Comparison of ENCODE assay signal across 8 cellular contexts in genomic region chr3:169662215-169663070, GRCh38. TPM values are rescaled to one million over a fixed set of nuclear protein-coding genes. Genes with fewer than 3 reads are reported as not detected.
A peak's percentile ranks its signal among the peaks of the same experiment; 100 is the strongest.
DNase-seq lines count a peak whose midpoint lies in the region; ATAC-seq and TF ChIP-seq lines count a peak whose summit lies in the region.

No MANE protein-coding gene starts in this region.

- no peaks in the 10 kb centered on the region for H3K9me3 ChIP-seq in fibroblast of lung (ENCODE audit: control insufficient read depth, insufficient read depth, low read depth, low read length)
- H3K9me3 ChIP-seq in vagina: no peaks in the 10 kb centered on the region

- DNase-seq in GM13976 (ENCODE audit: low spot score) (peak; percentile 73), NCI-H2029 (lab: John Stamatoyannopoulos, UW) (peak; percentile 80), fibroblast of lung (ENCODE audit: low read depth in 2 of 2) (peak; percentile 70 to 82), naive B cell (peak; percentile 36), vagina (ENCODE audit: extremely low spot score in 2 of 2) (no peak)
- no peak for DNase-seq in activated CD4-positive, alpha-beta memory T cell treated with anti-CD3 and anti-CD28 coated beads, Interleukin-2, amount 10 ng/mL, durations not matched to agents 7 days and 5 days

- peaks cover 79% of the 10 kb centered on the region for H3K27me3 ChIP-seq in ACC112 (ENCODE audit: insufficient read depth, low read length)
- H3K27me3 ChIP-seq in fibroblast of lung (ENCODE audit: control insufficient read depth, insufficient read depth, low read length): peaks cover 16% of the 10 kb centered on the region
- no peaks in the 10 kb centered on the region for H3K27me3 ChIP-seq in vagina

- POLR2A ChIA-PET in activated CD4-positive, alpha-beta memory T cell treated with anti-CD3 and anti-CD28 coated beads, Interleukin-2, amount 10 ng/mL, durations not matched to agents 7 days and 5 days (lab: Charles Lee): no interaction called here

- no peaks in the 10 kb centered on the region for H3K9me3 Mint-ChIP-seq in activated CD4-positive, alpha-beta memory T cell treated with anti-CD3 and anti-CD28 coated beads, Interleukin-2, amount 10 ng/mL, durations not matched to agents 7 days and 5 days
- peaks cover 0 to 26% (median 6%) of the 10 kb centered on the region in 7 donors for H3K9me3 Mint-ChIP-seq in naive B cell

- H3K4me3 ChIP-seq in ACC112 (ENCODE audit: low read depth, low read length): peak overlapping the region; percentile 71
- H3K4me3 ChIP-seq in fibroblast of lung (replicated peaks in 1 of 4; ENCODE audit: control extremely low read depth in 1 of 4, insufficient read depth in 1 of 4, low read depth in 3 of 4, low read length in 4 of 4): peak overlapping the region; percentile 66 to 85 (median 76)
- H3K4me3 ChIP-seq in vagina: peak overlapping the region; percentile 61 to 70

- H3K27ac ChIP-seq in ACC112 (ENCODE audit: low read depth, low read length): no peak overlapping the region
- H3K27ac ChIP-seq in fibroblast of lung (ENCODE audit: insufficient read depth, low read length): peak overlapping the region; percentile 79
- peak overlapping the region; percentile 80 for H3K27ac ChIP-seq in vagina

- peak overlapping the region; percentile 92 for H2AFZ ChIP-seq in ACC112 (ENCODE audit: low read length, unreplicated experiment)
- H2AFZ ChIP-seq in fibroblast of lung (ENCODE audit: low read length): peak overlapping the region; percentile 84

- CTCF ChIA-PET in activated CD4-positive, alpha-beta memory T cell treated with anti-CD3 and anti-CD28 coated beads, Interleukin-2, amount 10 ng/mL, durations not matched to agents 7 days and 5 days (lab: Charles Lee): interaction anchor here (0.6 kb wide), 1 partner anchor 126 kb away, joined by 3 read pairs; no protein-coding TSS in a partner anchor

- no peaks in the 10 kb centered on the region for H3K36me3 Mint-ChIP-seq in activated CD4-positive, alpha-beta memory T cell treated with anti-CD3 and anti-CD28 coated beads, Interleukin-2, amount 10 ng/mL, durations not matched to agents 7 days and 5 days (ENCODE audit: low read depth)
- peaks cover 0 to 22% of the 10 kb centered on the region in 2 donors for H3K36me3 Mint-ChIP-seq in naive B cell

- H3K4me3 Mint-ChIP-seq in activated CD4-positive, alpha-beta memory T cell treated with anti-CD3 and anti-CD28 coated beads, Interleukin-2, amount 10 ng/mL, durations not matched to agents 7 days and 5 days: peak overlapping the region; percentile 61
- peak overlapping the region; percentile 71 to 95 (median 86) for H3K4me3 Mint-ChIP-seq in naive B cell

- peak overlapping the region; percentile 48 for H3K9ac ChIP-seq in fibroblast of lung (ENCODE audit: insufficient read depth, low read length)

- H3K79me2 ChIP-seq in ACC112 (ENCODE audit: control insufficient read depth, insufficient read depth, low read length, unreplicated experiment) (no peaks in the 10 kb centered on the region), fibroblast of lung (ENCODE audit: control insufficient read depth, insufficient read depth, low read length) (peaks cover 9% of the 10 kb centered on the region)

- no peak for TF ChIP-seq POLR2A in vagina (IDR thresholded peaks at IDR 0.05)

- H3K27me3 Mint-ChIP-seq in activated CD4-positive, alpha-beta memory T cell treated with anti-CD3 and anti-CD28 coated beads, Interleukin-2, amount 10 ng/mL, durations not matched to agents 7 days and 5 days: peaks cover 88% of the 10 kb centered on the region
- peaks cover 85 to 94% (median 88%) of the 10 kb centered on the region in 3 donors for H3K27me3 Mint-ChIP-seq in naive B cell

- intact Hi-C loops in vagina (cut with DNase I): loop anchor here (2.0 to 10.0 kb wide), 2 partner anchors 102 to 514 kb away; partner anchors contain the start of genes ACTRT3 and TERC

- no peaks in the 10 kb centered on the region for H4K20me1 ChIP-seq in fibroblast of lung (ENCODE audit: control insufficient read depth, extremely low read depth, insufficient read depth, low read length)

- peaks cover 5% of the 10 kb centered on the region for H3K4me1 ChIP-seq in ACC112 (ENCODE audit: control insufficient read depth, insufficient read depth, low read length, unreplicated experiment)
- H3K4me1 ChIP-seq in fibroblast of lung (ENCODE audit: control insufficient read depth, extremely low read depth, insufficient read depth, low read length): no peaks in the 10 kb centered on the region
- peaks cover 30% of the 10 kb centered on the region for H3K4me1 ChIP-seq in vagina

- H3K36me3 ChIP-seq in ACC112 (ENCODE audit: insufficient read depth, low read length): no peaks in the 10 kb centered on the region
- no peaks in the 10 kb centered on the region for H3K36me3 ChIP-seq in fibroblast of lung (ENCODE audit: control insufficient read depth, insufficient read depth, low read length)
- H3K36me3 ChIP-seq in vagina: no peaks in the 10 kb centered on the region

- peaks cover 49% of the 10 kb centered on the region for H3K4me1 Mint-ChIP-seq in activated CD4-positive, alpha-beta memory T cell treated with anti-CD3 and anti-CD28 coated beads, Interleukin-2, amount 10 ng/mL, durations not matched to agents 7 days and 5 days
- peaks cover 29 to 64% (median 64%) of the 10 kb centered on the region in 3 donors for H3K4me1 Mint-ChIP-seq in naive B cell

- ATAC-seq in HG02973 (IDR thresholded peaks at IDR 0.05; ENCODE audit: unreplicated experiment) (peak; percentile 53), naive B cell (ENCODE audit: low read depth in 2 of 2) (peak; percentile 62 to 71)

- peak overlapping the region; percentile 100 for H3K4me2 ChIP-seq in fibroblast of lung (ENCODE audit: extremely low read depth, insufficient read depth, low read length)

- TF ChIP-seq CTCF in GM13976 (IDR thresholded peaks at IDR 0.05; ENCODE audit: borderline replicate concordance, control extremely low read depth, extremely low read depth, insufficient read depth, missing control alignments) (peak; percentile 77), fibroblast of lung (conservative IDR thresholded peaks at IDR 0.05 in 1 of 2, IDR thresholded peaks at IDR 0.05 in 1 of 2; ENCODE audit: low read depth in 1 of 2, low read length in 2 of 2) (peak; percentile 32 to 37), vagina (IDR thresholded peaks at IDR 0.05) (peak in 1 of 3 experiments; percentile 35)

- in situ Hi-C loops in GM13976 (cut with MboI; ENCODE audit: low sequenced_read_pairs, unreplicated experiment): loop anchor here (25.0 kb wide), 1 partner anchor 525 kb away; no protein-coding TSS in a partner anchor

- H3K27ac Mint-ChIP-seq in activated CD4-positive, alpha-beta memory T cell treated with anti-CD3 and anti-CD28 coated beads, Interleukin-2, amount 10 ng/mL, durations not matched to agents 7 days and 5 days: no peak overlapping the region
- H3K27ac Mint-ChIP-seq in naive B cell: no peak overlapping the region

RNA-seq across cellular contexts. Expression of gene MECOM, which starts 1.1 kb away (rescaled TPM):
- not detected for total RNA-seq in activated CD4-positive, alpha-beta memory T cell treated with anti-CD3 and anti-CD28 coated beads, Interleukin-2, amount 10 ng/mL, durations not matched to agents 7 days and 5 days
- total RNA-seq in fibroblast of lung: 18.0 and 46.1 TPM in 2 replicates
- polyA plus RNA-seq in fibroblast of lung: 6.2 and 17.4 TPM in 2 replicates
- polyA plus RNA-seq in fibroblast of lung (2012): 4.2 and 10.8 TPM in 2 replicates
- polyA minus RNA-seq in fibroblast of lung (ENCODE audit: low replicate concordance): 10.0 and 24.1 TPM in 2 replicates
- not detected for polyA plus RNA-seq in naive B cell (ENCODE audit: low read depth in 6 of 6)
- 16.0 TPM for total RNA-seq in vagina

Comparison
In these comparisons a context has a peak if more than half of its experiments do, and no peak if none do; other contexts are left out.
1. DNase-seq: peak in GM13976 (single experiment), NCI-H2029 (single experiment), fibroblast of lung (2 of 2) and naive B cell (single experiment); none in activated CD4-positive, alpha-beta memory T cell treated with anti-CD3 and anti-CD28 coated beads, Interleukin-2, amount 10 ng/mL, durations not matched to agents 7 days and 5 days (single experiment) and vagina (0 of 2).
2. RNA of gene MECOM, which starts 1.1 kb away (total RNA-seq): 18.0 to 46.1 TPM in fibroblast of lung and 16.0 TPM in vagina (single experiment); not detected in activated CD4-positive, alpha-beta memory T cell treated with anti-CD3 and anti-CD28 coated beads, Interleukin-2, amount 10 ng/mL, durations not matched to agents 7 days and 5 days; every median in the first group is over 10 times any median in the second.
3. Peak in every context shown above with its lines, with median percentiles within 50 percentile points of each other: H3K4me3 ChIP-seq.